ENCODE assay signal across 9 cellular contexts in genomic region chr1:21280482-21280881, GRCh38. TPM values are rescaled to one million over a fixed set of nuclear protein-coding genes. Genes with fewer than 3 reads are reported as not detected.
A peak's percentile ranks its signal among the peaks of the same experiment; 100 is the strongest.
DNase-seq lines count a peak whose midpoint lies in the region; ATAC-seq and TF ChIP-seq lines count a peak whose summit lies in the region.
"Had no signal": no experiment of that assay in that cellular context is flagged by ENCODE, and none has a peak within 500 bp of the region (broad histone marks: within the 10 kb centered on the region; RNA-seq: fewer than 3 reads in every experiment).

No MANE protein-coding gene starts in this region.

- H3K9me3 ChIP-seq in right atrium auricular region, result no peaks in the 10 kb centered on the region

- H3K4me1 Mint-ChIP-seq in activated CD8-positive, alpha-beta T cell treated with anti-CD3 and anti-CD28 coated beads for 36 hours (ENCODE audit: low read depth), result peaks cover 56% of the 10 kb centered on the region

- no peaks in the 10 kb centered on the region for H3K27me3 ChIP-seq in right atrium auricular region
- H3K27me3 ChIP-seq in rectal smooth muscle tissue (ENCODE audit: control insufficient read depth, insufficient read depth, low read length), result no peaks in the 10 kb centered on the region

- no peak for ATAC-seq in activated CD8-positive, alpha-beta T cell treated with anti-CD3 and anti-CD28 coated beads for 36 hours
- ATAC-seq in HG02759 (IDR thresholded peaks at IDR 0.05; ENCODE audit: unreplicated experiment), result no peak

- H3K4me1 ChIP-seq in right atrium auricular region (peaks cover 0 to 64% of the 10 kb centered on the region in 2 donors), rectal smooth muscle tissue (ENCODE audit: control insufficient read depth, insufficient read depth, low read length) (peaks cover 4% of the 10 kb centered on the region)

- H3K4me3 ChIP-seq in right atrium auricular region, result no peak overlapping the region
- no peak overlapping the region for H3K4me3 ChIP-seq in rectal smooth muscle tissue (ENCODE audit: low read length)

- H3K27ac ChIP-seq in right atrium auricular region, result peak overlapping the region; percentile 78 to 85
- peak overlapping the region; percentile 36 for H3K27ac ChIP-seq in rectal smooth muscle tissue (ENCODE audit: low read depth, low read length)

- intact Hi-C loops in activated CD8-positive, alpha-beta T cell treated with anti-CD3 and anti-CD28 coated beads for 36 hours (cut with micrococcal nuclease), result no loop called here

- no peaks in the 10 kb centered on the region for H3K9me3 Mint-ChIP-seq in activated CD8-positive, alpha-beta T cell treated with anti-CD3 and anti-CD28 coated beads for 36 hours

- H3K4me3 Mint-ChIP-seq in activated CD8-positive, alpha-beta T cell treated with anti-CD3 and anti-CD28 coated beads for 36 hours, result peak overlapping the region; percentile 1

- H3K36me3 ChIP-seq in right atrium auricular region, result peaks cover 14% of the 10 kb centered on the region
- peaks cover 5% of the 10 kb centered on the region for H3K36me3 ChIP-seq in rectal smooth muscle tissue (ENCODE audit: control insufficient read depth, insufficient read depth, low read length)

- no peak for TF ChIP-seq CTCF in activated CD8-positive, alpha-beta T cell treated with anti-CD3 and anti-CD28 coated beads for 36 hours (IDR thresholded peaks at IDR 0.05)
- TF ChIP-seq CTCF in right atrium auricular region (IDR thresholded peaks at IDR 0.05), result no peak
- TF ChIP-seq CTCF in GM10266 (IDR thresholded peaks at IDR 0.05; ENCODE audit: control insufficient read depth, insufficient read depth, low read depth, missing control alignments), result no peak

- H3K27ac Mint-ChIP-seq in activated CD8-positive, alpha-beta T cell treated with anti-CD3 and anti-CD28 coated beads for 36 hours, result peak overlapping the region; percentile 88

- POLR2A ChIA-PET in activated CD8-positive, alpha-beta T cell treated with anti-CD3 and anti-CD28 coated beads for 36 hours (lab: Charles Lee), result interaction anchor here (1.1 to 3.0 kb wide), 3 partner anchors 11 to 50 kb away, joined by 3 to 9 read pairs (median 6); no protein-coding TSS in a partner anchor

- H3K27me3 Mint-ChIP-seq in activated CD8-positive, alpha-beta T cell treated with anti-CD3 and anti-CD28 coated beads for 36 hours, result no peaks in the 10 kb centered on the region

- no peak overlapping the region for H3K9ac ChIP-seq in rectal smooth muscle tissue (ENCODE audit: low read length)

- DNase-seq in EL, result peak; percentile 17
- DNase-seq in activated CD8-positive, alpha-beta T cell treated with anti-CD3 and anti-CD28 coated beads for 36 hours, result no peak
- DNase-seq in right atrium auricular region (ENCODE audit: low spot score), result no peak
- DNase-seq in SKM-1 treated with dmso at 0.1 percent for 144 hours (lab: John Stamatoyannopoulos, UW; ENCODE audit: unreplicated experiment), result no peak
- no peak for DNase-seq in globus pallidus (ENCODE audit: low spot score)
- no peak for DNase-seq in GM10266 (ENCODE audit: extremely low spot score)
- DNase-seq: NCI-H1436 had no signal

- H3K36me3 Mint-ChIP-seq in activated CD8-positive, alpha-beta T cell treated with anti-CD3 and anti-CD28 coated beads for 36 hours (ENCODE audit: low read depth), result peaks cover 39% of the 10 kb centered on the region

- CTCF ChIA-PET in activated CD8-positive, alpha-beta T cell treated with anti-CD3 and anti-CD28 coated beads for 36 hours (lab: Charles Lee), result interaction anchor here (1.1 to 10.4 kb wide), 2 partner anchors 10 kb away, joined by 3 to 107 read pairs; no protein-coding TSS in a partner anchor

RNA-seq across cellular contexts. Expression of gene ECE1, which starts 9.8 kb away (rescaled TPM):
- total RNA-seq in activated CD8-positive, alpha-beta T cell treated with anti-CD3 and anti-CD28 coated beads for 36 hours, result 100 to 1,000 TPM; 118 to 127 TPM
- total RNA-seq in right atrium auricular region, result 100 to 1,000 TPM in 1 of 2 donors, 10 to 100 TPM in 1; 83.7 to 152 TPM
